In the genomic region with DNA sequence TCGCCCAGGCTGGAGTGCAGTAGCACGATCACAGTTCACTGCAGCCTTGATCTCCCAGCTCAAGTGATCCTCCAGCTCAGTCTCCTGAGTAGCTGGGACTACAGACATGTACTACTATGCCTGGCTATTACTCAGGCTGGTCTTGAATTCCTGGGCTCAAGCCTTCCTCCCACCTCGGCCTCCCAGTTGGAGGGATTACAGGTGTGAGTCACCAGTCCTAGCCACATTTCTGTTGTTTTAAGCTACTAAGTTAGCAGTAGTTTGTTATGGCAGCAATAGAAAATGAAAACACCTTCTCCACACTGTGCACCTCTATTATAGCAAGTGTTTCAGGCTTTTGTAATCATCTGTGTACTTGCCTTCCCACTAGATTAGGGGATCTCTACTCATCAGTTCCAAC, we compare ENCODE assay signal across 20 cellular contexts.
DNase-seq lines count a peak whose midpoint lies in the region; ATAC-seq and TF ChIP-seq lines count a peak whose summit lies in the region.
"Had no signal": no experiment of that assay in that cellular context is flagged by ENCODE, and none has a peak within 500 bp of the region (broad histone marks: within the 10 kb centered on the region; RNA-seq: fewer than 3 reads in every experiment).

No MANE protein-coding gene starts in this region.

- H3K27me3 ChIP-seq in foreskin keratinocyte, result no peaks in the 10 kb centered on the region
- H3K27me3 ChIP-seq: left lung, right lobe of liver had no signal

- no peak overlapping the region for H3K27ac ChIP-seq in foreskin keratinocyte
- H3K27ac ChIP-seq: left lung, right lobe of liver had no signal

- H3K4me1 ChIP-seq in foreskin keratinocyte, result peaks cover 22% of the 10 kb centered on the region
- H3K4me1 ChIP-seq: left lung, right lobe of liver had no signal

- no peak overlapping the region for H3K27ac Mint-ChIP-seq in activated naive CD4-positive, alpha-beta T cell treated with anti-CD3 and anti-CD28 coated beads, Interleukin-2, amount 50 U/mL, for 72 hours
- H3K27ac Mint-ChIP-seq: activated naive CD8-positive, alpha-beta T cell; CD4-positive, alpha-beta T cell; IgD-negative memory B cell had no signal

- H3K4me3 ChIP-seq in AG10803 (ENCODE audit: low read length), result no peak overlapping the region
- H3K4me3 ChIP-seq: left lung, right lobe of liver had no signal

- no peak for TF ChIP-seq CTCF in AG10803 (conservative IDR thresholded peaks at IDR 0.05; ENCODE audit: low read length)
- no peak for TF ChIP-seq CTCF in foreskin keratinocyte (conservative IDR thresholded peaks at IDR 0.05)

- peak; percentile 91 for ATAC-seq in foreskin keratinocyte
- no peak for ATAC-seq in activated naive CD4-positive, alpha-beta T cell treated with anti-CD3 and anti-CD28 coated beads, Interleukin-2, amount 50 U/mL, for 72 hours
- ATAC-seq: left lung, right lobe of liver had no signal

- H3K9me3 Mint-ChIP-seq in activated naive CD4-positive, alpha-beta T cell treated with anti-CD3 and anti-CD28 coated beads, Interleukin-2, amount 50 U/mL, for 72 hours, result peaks cover 4 to 9% of the 10 kb centered on the region in 2 donors

- DNase-seq in AG10803 (ENCODE audit: low read depth) (peak; percentile 26), HS-27A (ENCODE audit: low read depth) (peak; percentile 69), amniotic epithelial cell (ENCODE audit: low read depth) (peak; percentile 67), foreskin keratinocyte (peak; percentile 56 to 73), 8988T (no peak), NCI-H1417 treated with DMSO at 0.1 percent for 48 hours (lab: John Stamatoyannopoulos, UW) (no peak), NCI-H187 treated with DMSO at 0.1 percent for 48 hours (lab: John Stamatoyannopoulos, UW) (no peak)
- DNase-seq in activated naive CD4-positive, alpha-beta T cell treated with anti-CD3 and anti-CD28 coated beads, Interleukin-2, amount 50 U/mL, for 72 hours (ENCODE audit: low spot score in 2 of 2), result no peak
- DNase-seq: activated CD4-positive, alpha-beta T cell treated with anti-CD3 and anti-CD28 coated beads for 48 hours; CD4-positive, alpha-beta T cell; central memory CD4-positive, alpha-beta T cell; DND-41; left lung; NCI-H2081; NCI-H510A treated with DMSO at 0.1 percent for 48 hours; nucleus accumbens; right lobe of liver; stimulated activated CD4-positive, alpha-beta T cell treated with anti-CD3 and anti-CD28 coated beads, Interleukin-1b, Interleukin-23, amount 100 ng/mL, for 48 hours had no signal

- H3K36me3 Mint-ChIP-seq in activated naive CD4-positive, alpha-beta T cell treated with anti-CD3 and anti-CD28 coated beads, Interleukin-2, amount 50 U/mL, for 72 hours, result no peaks in the 10 kb centered on the region
- H3K36me3 Mint-ChIP-seq: activated naive CD8-positive, alpha-beta T cell; IgD-negative memory B cell had no signal

Comparison
In these comparisons a context has a peak if more than half of its experiments do, and no peak if none do; other contexts are left out.
1. DNase-seq: peak in AG10803 (single experiment), HS-27A (single experiment), amniotic epithelial cell (single experiment) and foreskin keratinocyte (2 of 2); none in 8988T (single experiment), activated naive CD4-positive, alpha-beta T cell treated with anti-CD3 and anti-CD28 coated beads, Interleukin-2, amount 50 U/mL, for 72 hours (0 of 2), NCI-H1417 treated with DMSO at 0.1 percent for 48 hours (single experiment) and NCI-H187 treated with DMSO at 0.1 percent for 48 hours (single experiment).